In genomic region chr17:7239091-7240027, GRCh38 we compare ENCODE assay signal across 1 cellular context.
TF ChIP-seq lines count a peak whose summit lies in the region.

TSS of gene PHF23 (minus strand) at chr17:7239457. CDS start at chr17:7239279, 178 bp downstream.

TF ChIP-seq in SK-N-SH, 30 proteins besides CTCF, POLR2A, EP300 and RAD21 (continued from another document):
- TF ChIP-seq FOSL2 (IDR thresholded peaks at IDR 0.05; ENCODE audit: borderline replicate concordance, low read depth): no peak
- TF ChIP-seq NRF1 (IDR thresholded peaks at IDR 0.05; ENCODE audit: low read depth, low read length): peak; percentile 98
- TF ChIP-seq POLR2AphosphoS5 (IDR thresholded peaks at IDR 0.05; ENCODE audit: low read depth, low read length): peak; percentile 56; the same call in 1 of the 2 replicates
- TF ChIP-seq EZH2phosphoT487 (IDR thresholded peaks at IDR 0.05; ENCODE audit: borderline replicate concordance, low read depth): no peak
- peak; percentile 67 for TF ChIP-seq MAX (IDR thresholded peaks at IDR 0.05; ENCODE audit: low read depth)
- no peak for TF ChIP-seq FOXM1 (IDR thresholded peaks at IDR 0.05; ENCODE audit: low read depth)
TF ChIP-seq in SK-N-SH: peak in this region for 10.
